ENCODE assay signal across 27 cellular contexts in genomic region chr13:85995788-85996418, GRCh38.
DNase-seq lines count a peak whose midpoint lies in the region; TF ChIP-seq lines count a peak whose summit lies in the region.
"Had no signal": no experiment of that assay in that cellular context is flagged by ENCODE, and none has a peak within 500 bp of the region (broad histone marks: within the 10 kb centered on the region; RNA-seq: fewer than 3 reads in every experiment).

No MANE protein-coding gene starts in this region.

- H3K36me3 ChIP-seq in GM06990 (ENCODE audit: control insufficient read depth, insufficient read depth, low read length) (no peaks in the 10 kb centered on the region), MM.1S (replicated peaks; ENCODE audit: insufficient read depth, low read length) (no peaks in the 10 kb centered on the region), uterus (peaks cover 0 to 4% of the 10 kb centered on the region in 2 donors)
- H3K36me3 ChIP-seq: breast epithelium, heart left ventricle had no signal

- H3K4me3 ChIP-seq in GM06990 (replicated peaks; ENCODE audit: low read depth, low read length) (peak overlapping the region; percentile 25), MM.1S (ENCODE audit: low read length) (peak overlapping the region; percentile 26; the same call in 1 of the 2 replicates), uterus (no peak overlapping the region)
- H3K4me3 ChIP-seq: breast epithelium, heart left ventricle, K562, SK-N-MC had no signal

- H3K9me3 Mint-ChIP-seq in nephron progenitor cell = no peaks in the 10 kb centered on the region
- H3K9me3 Mint-ChIP-seq: activated naive CD4-positive, alpha-beta T cell treated with anti-CD3 and anti-CD28 coated beads, Interleukin-2, amount 10 ng/mL, durations not matched to agents 7 days and 5 days; activated T-cell treated with anti-CD3 and anti-CD28 coated beads, Interleukin-2, amount 50 U/mL, for 24 hours had no signal

- no peaks in the 10 kb centered on the region for H3K79me2 ChIP-seq in MM.1S (ENCODE audit: low read length)

- no peaks in the 10 kb centered on the region for H3K27me3 Mint-ChIP-seq in nephron progenitor cell (ENCODE audit: low read depth, poor library complexity)
- H3K27me3 Mint-ChIP-seq: activated naive CD4-positive, alpha-beta T cell treated with anti-CD3 and anti-CD28 coated beads, Interleukin-2, amount 10 ng/mL, durations not matched to agents 7 days and 5 days; activated T-cell treated with anti-CD3 and anti-CD28 coated beads, Interleukin-2, amount 50 U/mL, for 24 hours; T-helper 17 cell had no signal

- no peak overlapping the region for H3K9ac ChIP-seq in MM.1S (ENCODE audit: low read length)

- intact Hi-C loops in uterus (cut with DNase I; ENCODE audit: low total_unique reads) = no loop called here

- H3K9me2 ChIP-seq in MM.1S (replicated peaks; ENCODE audit: insufficient read depth, low read length) = no peaks in the 10 kb centered on the region

- no peak overlapping the region for H3K27ac ChIP-seq in MM.1S (ENCODE audit: low read length)
- H3K27ac ChIP-seq in uterus = no peak overlapping the region
- H3K27ac ChIP-seq: breast epithelium, C4-2B, heart left ventricle, SK-N-MC had no signal

- no peak for TF ChIP-seq CTCF in GM06990 (IDR thresholded peaks at IDR 0.05; ENCODE audit: insufficient read depth, low read length, poor library complexity, severe bottlenecking)
- TF ChIP-seq CTCF in MM.1S (IDR thresholded peaks at IDR 0.05; ENCODE audit: low read length) = no peak
- no peak for TF ChIP-seq CTCF in nephron progenitor cell (IDR thresholded peaks at IDR 0.05)
- TF ChIP-seq CTCF in uterus (IDR thresholded peaks at IDR 0.05) = no peak

- no peak overlapping the region for H3K4me3 Mint-ChIP-seq in nephron progenitor cell
- H3K4me3 Mint-ChIP-seq: activated naive CD4-positive, alpha-beta T cell treated with anti-CD3 and anti-CD28 coated beads, Interleukin-2, amount 10 ng/mL, durations not matched to agents 7 days and 5 days; activated T-cell treated with anti-CD3 and anti-CD28 coated beads, Interleukin-2, amount 50 U/mL, for 24 hours; T-helper 17 cell had no signal

- H4K20me1 ChIP-seq in MM.1S (ENCODE audit: insufficient read depth, low read length) = no peaks in the 10 kb centered on the region

- no peaks in the 10 kb centered on the region for H3K36me3 Mint-ChIP-seq in nephron progenitor cell (ENCODE audit: low read depth)
- H3K36me3 Mint-ChIP-seq: activated naive CD4-positive, alpha-beta T cell treated with anti-CD3 and anti-CD28 coated beads, Interleukin-2, amount 10 ng/mL, durations not matched to agents 7 days and 5 days had no signal

- no peaks in the 10 kb centered on the region for H3F3A ChIP-seq in MM.1S (ENCODE audit: insufficient read depth, low read length)

- H3K27me3 ChIP-seq in GM06990 (replicated peaks; ENCODE audit: control insufficient read depth, insufficient read depth, low read length) = no peaks in the 10 kb centered on the region
- no peaks in the 10 kb centered on the region for H3K27me3 ChIP-seq in MM.1S (replicated peaks; ENCODE audit: insufficient read depth, low read length)
- H3K27me3 ChIP-seq in uterus = peaks cover 0 to 6% of the 10 kb centered on the region in 2 donors
- H3K27me3 ChIP-seq: breast epithelium, heart left ventricle had no signal

- H3K4me1 ChIP-seq in MM.1S (ENCODE audit: low read length) (peaks cover 6% of the 10 kb centered on the region; the same call in 1 of the 2 replicates), uterus (no peaks in the 10 kb centered on the region)
- H3K4me1 ChIP-seq: breast epithelium, heart left ventricle had no signal

- TF ChIP-seq POLR2A in uterus (IDR thresholded peaks at IDR 0.05) = no peak

- peak overlapping the region; percentile 78 for H3K27ac Mint-ChIP-seq in nephron progenitor cell
- H3K27ac Mint-ChIP-seq: activated naive CD4-positive, alpha-beta T cell treated with anti-CD3 and anti-CD28 coated beads, Interleukin-2, amount 10 ng/mL, durations not matched to agents 7 days and 5 days; activated T-cell treated with anti-CD3 and anti-CD28 coated beads, Interleukin-2, amount 50 U/mL, for 24 hours; T-helper 17 cell had no signal

- peak overlapping the region; percentile 44 for H3K4me2 ChIP-seq in MM.1S (ENCODE audit: low read depth, low read length)

- no peaks in the 10 kb centered on the region for H3K4me1 Mint-ChIP-seq in nephron progenitor cell
- H3K4me1 Mint-ChIP-seq: activated naive CD4-positive, alpha-beta T cell treated with anti-CD3 and anti-CD28 coated beads, Interleukin-2, amount 10 ng/mL, durations not matched to agents 7 days and 5 days; T-helper 17 cell had no signal

- H3K9me3 ChIP-seq in MM.1S (replicated peaks; ENCODE audit: insufficient read depth, low read length) (no peaks in the 10 kb centered on the region), uterus (no peaks in the 10 kb centered on the region)
- H3K9me3 ChIP-seq: breast epithelium, heart left ventricle had no signal

- DNase-seq in GM06990 (ENCODE audit: extremely low read depth, insufficient read length) = no peak
- peak; percentile 21 for DNase-seq in MM.1S
- DNase-seq in NCI-H69 (lab: John Stamatoyannopoulos, UW) = peak; percentile 38
- no peak for DNase-seq in nephron progenitor cell
- no peak for DNase-seq in activated T-cell treated with anti-CD3 and anti-CD28 coated beads, Interleukin-2, amount 50 U/mL, for 48 hours
- no peak for DNase-seq in GM19238 (ENCODE audit: insufficient read length, low spot score)
- DNase-seq in uterus = no peak
- DNase-seq: activated CD4-positive, alpha-beta T cell treated with anti-CD3 and anti-CD28 coated beads for 48 hours; activated naive CD4-positive, alpha-beta T cell treated with anti-CD3 and anti-CD28 coated beads, Interleukin-2, amount 10 ng/mL, durations not matched to agents 7 days and 5 days; activated T-cell treated with anti-CD3 and anti-CD28 coated beads, Interleukin-2, amount 50 U/mL, for 24 hours; amygdala; effector CD8-positive, alpha-beta T cell; erythroblast; heart left ventricle; left cardiac atrium; NCI-H2029; nucleus accumbens; retina; RPMI8226; small intestine; stimulated activated CD4-positive, alpha-beta T cell treated with anti-CD3 and anti-CD28 coated beads, Interleukin-1b, Interleukin-23, amount 100 ng/mL, for 48 hours; substantia nigra; T-helper 17 cell had no signal

- H2AFZ ChIP-seq in MM.1S (ENCODE audit: low read length) = peak overlapping the region; percentile 37; the same call in 1 of the 2 replicates

Comparison
In these comparisons a context has a peak if more than half of its experiments do, and no peak if none do; other contexts are left out.
1. DNase-seq: peak in MM.1S (single experiment) and NCI-H69 (single experiment); none in GM06990 (single experiment), nephron progenitor cell (single experiment), activated T-cell treated with anti-CD3 and anti-CD28 coated beads, Interleukin-2, amount 50 U/mL, for 48 hours (0 of 2), GM19238 (single experiment) and uterus (0 of 2).
2. H3K4me3 ChIP-seq: peak in GM06990 (single experiment) and MM.1S (single experiment); none in uterus (0 of 2).